Comparison of ENCODE assay signal across 1 cellular context in genomic region chr5:143413964-143414669, GRCh38.
A peak's percentile ranks its signal among the peaks of the same experiment; 100 is the strongest.
TF ChIP-seq lines count a peak whose summit lies in the region.

No MANE protein-coding gene starts in this region.

TF ChIP-seq in GM12878, 131 proteins besides CTCF, POLR2A, EP300 and RAD21 (continued from another document and continues in another):
- TF ChIP-seq STAT3 (IDR thresholded peaks at IDR 0.05; ENCODE audit: low read depth, low read length) (no peak), BACH1 (IDR thresholded peaks at IDR 0.05; ENCODE audit: borderline replicate concordance) (no peak; the same call in 1 of the 2 replicates), RCOR1 (conservative IDR thresholded peaks at IDR 0.05; ENCODE audit: low read depth, low read length) (no peak), REST (IDR thresholded peaks at IDR 0.05; ENCODE audit: low read depth, low read length) (no peak), PML (IDR thresholded peaks at IDR 0.05; ENCODE audit: low read length) (peak; percentile 25; the same call in 1 of the 2 replicates), JUNB (IDR thresholded peaks at IDR 0.05) (no peak; the same call in 1 of the 2 replicates), NR2F1 (conservative IDR thresholded peaks at IDR 0.05) (no peak), NRF1 (conservative IDR thresholded peaks at IDR 0.05; ENCODE audit: low read depth, low read length) (no peak), CBX3 (IDR thresholded peaks at IDR 0.05; ENCODE audit: borderline replicate concordance, low read depth) (no peak), RUNX3 (IDR thresholded peaks at IDR 0.05; ENCODE audit: low read length) (peak; percentile 67), BHLHE40 (IDR thresholded peaks at IDR 0.05; ENCODE audit: borderline replicate concordance in 1 of 2, low read depth in 2 of 2, low read length in 1 of 2) (peak; percentile 55 to 61; a peak in 2 of 4 replicates), RELB (IDR thresholded peaks at IDR 0.05; ENCODE audit: low read depth) (peak; percentile 78), CHD4 (IDR thresholded peaks at IDR 0.05) (no peak), KAT2A (conservative IDR thresholded peaks at IDR 0.05; ENCODE audit: control insufficient read depth, low read depth, low read length) (no peak), MYB (IDR thresholded peaks at IDR 0.05; ENCODE audit: borderline replicate concordance, low read depth, low read length) (no peak), STAT1 (conservative IDR thresholded peaks at IDR 0.05) (no peak), BCL11A (IDR thresholded peaks at IDR 0.05; ENCODE audit: low read depth, low read length) (0 out of 2 replicates have a peak, but pooled peaks have one; percentile 11), RB1 (IDR thresholded peaks at IDR 0.05; ENCODE audit: borderline replicate concordance) (no peak), SMAD5 (IDR thresholded peaks at IDR 0.05; ENCODE audit: low read depth) (no peak), TCF3 (IDR thresholded peaks at IDR 0.05; ENCODE audit: borderline replicate concordance, insufficient read depth, low read depth, low read length) (no peak), GABPA (IDR thresholded peaks at IDR 0.05; ENCODE audit: low read depth) (no peak), MTA3 (IDR thresholded peaks at IDR 0.05; ENCODE audit: borderline replicate concordance, low read length) (no peak), MAX (IDR thresholded peaks at IDR 0.05; ENCODE audit: low read depth, low read length) (no peak), MEF2B (IDR thresholded peaks at IDR 0.05; ENCODE audit: partially characterized antibody, poor library complexity, severe bottlenecking) (peak; percentile 56), ESRRA (IDR thresholded peaks at IDR 0.05; ENCODE audit: low read length) (no peak), EZH2 (IDR thresholded peaks at IDR 0.05; ENCODE audit: borderline replicate concordance, control insufficient read depth, low read depth, low read length) (no peak), KDM1A (IDR thresholded peaks at IDR 0.05; ENCODE audit: borderline replicate concordance) (no peak), MEF2A (IDR thresholded peaks at IDR 0.05; ENCODE audit: insufficient read depth, low read depth, low read length) (no peak), ZBED1 (IDR thresholded peaks at IDR 0.05; ENCODE audit: borderline replicate concordance) (no peak), KLF5 (IDR thresholded peaks at IDR 0.05; ENCODE audit: partially characterized antibody) (no peak), ZBTB4 (CRISPR knock-in tag; IDR thresholded peaks at IDR 0.05) (no peak), TCF7 (IDR thresholded peaks at IDR 0.05; ENCODE audit: borderline replicate concordance) (no peak), ZNF274 (IDR thresholded peaks at IDR 0.05; ENCODE audit: insufficient read depth, insufficient read length) (no peak), LARP7 (IDR thresholded peaks at IDR 0.05) (no peak), MYC (IDR thresholded peaks at IDR 0.05; ENCODE audit: insufficient read depth, insufficient read length, insufficient replicate concordance, low read length, severe bottlenecking) (no peak), USF1 (IDR thresholded peaks at IDR 0.05; ENCODE audit: borderline replicate concordance, extremely low read length, insufficient read depth, low read depth, low read length) (no peak), ZBTB40 (IDR thresholded peaks at IDR 0.05; ENCODE audit: borderline replicate concordance) (no peak), FOS (IDR thresholded peaks at IDR 0.05; ENCODE audit: borderline replicate concordance, extremely low read depth, insufficient read length) (no peak), CREM (IDR thresholded peaks at IDR 0.05; ENCODE audit: low read depth) (0 out of 2 replicates have a peak, but pooled peaks have one; percentile 29), ATF3 (IDR thresholded peaks at IDR 0.05; ENCODE audit: borderline replicate concordance, extremely low read depth, low read depth, low read length) (no peak), EGR1 (IDR thresholded peaks at IDR 0.05; ENCODE audit: borderline replicate concordance in 1 of 2, low read depth in 2 of 2, low read length in 2 of 2) (no peak), RAD51 (IDR thresholded peaks at IDR 0.05) (peak; percentile 79), SMAD1 (IDR thresholded peaks at IDR 0.05; ENCODE audit: low read depth, partially characterized antibody) (no peak), ZNF217 (IDR thresholded peaks at IDR 0.05) (no peak), ELK1 (IDR thresholded peaks at IDR 0.05; ENCODE audit: low read depth, low read length) (no peak), ASH2L (IDR thresholded peaks at IDR 0.05; ENCODE audit: borderline replicate concordance, low read depth) (no peak)
